In the genomic region with DNA sequence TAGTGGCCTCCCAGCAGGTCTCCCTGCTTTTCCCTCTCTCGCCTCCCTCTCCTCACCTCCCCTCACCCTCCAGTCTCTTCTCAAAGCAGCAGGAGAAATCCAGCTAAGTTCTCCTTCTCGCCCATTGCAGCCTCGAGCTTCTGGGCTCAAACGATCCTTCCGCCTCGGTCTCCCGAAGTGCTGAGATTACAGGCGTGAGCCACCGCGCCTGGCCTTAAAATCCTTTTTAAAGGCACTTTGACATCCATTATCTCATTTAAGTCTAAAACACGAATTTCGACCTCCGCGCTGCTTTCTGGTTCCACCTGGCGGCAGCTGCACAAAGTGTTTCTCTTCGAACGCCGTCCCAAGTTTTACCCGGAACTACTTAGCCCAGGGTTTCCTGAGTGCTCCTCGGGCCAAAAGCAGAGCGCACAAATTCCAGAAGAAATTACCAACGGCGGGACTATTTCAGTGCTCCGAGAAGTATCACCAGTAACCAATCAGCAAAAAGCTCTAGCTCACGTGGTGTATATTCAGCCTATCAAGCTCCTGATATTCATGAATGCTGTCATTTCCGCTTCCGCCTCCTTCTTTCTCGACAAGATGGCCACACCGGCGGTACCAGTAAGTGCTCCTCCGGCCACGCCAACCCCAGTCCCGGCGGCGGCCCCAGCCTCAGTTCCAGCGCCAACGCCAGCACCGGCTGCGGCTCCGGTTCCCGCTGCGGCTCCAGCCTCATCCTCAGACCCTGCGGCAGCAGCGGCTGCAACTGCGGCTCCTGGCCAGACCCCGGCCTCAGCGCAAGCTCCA, we compare ENCODE assay signal across 8 cellular contexts. TPM values are rescaled to one million over a fixed set of nuclear protein-coding genes. Genes with fewer than 3 reads are reported as not detected.
DNase-seq lines count a peak whose midpoint lies in the region; ATAC-seq and TF ChIP-seq lines count a peak whose summit lies in the region.

A gene with protein sequence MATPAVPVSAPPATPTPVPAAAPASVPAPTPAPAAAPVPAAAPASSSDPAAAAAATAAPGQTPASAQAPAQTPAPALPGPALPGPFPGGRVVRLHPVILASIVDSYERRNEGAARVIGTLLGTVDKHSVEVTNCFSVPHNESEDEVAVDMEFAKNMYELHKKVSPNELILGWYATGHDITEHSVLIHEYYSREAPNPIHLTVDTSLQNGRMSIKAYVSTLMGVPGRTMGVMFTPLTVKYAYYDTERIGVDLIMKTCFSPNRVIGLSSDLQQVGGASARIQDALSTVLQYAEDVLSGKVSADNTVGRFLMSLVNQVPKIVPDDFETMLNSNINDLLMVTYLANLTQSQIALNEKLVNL (plus strand): TSS at position 570 of the 792 bp plus-strand sequence. CDS start 16 bp downstream, at position 586.

- DNase-seq in DMS114 treated with DMSO at 0.1 percent for 48 hours (lab: John Stamatoyannopoulos, UW; ENCODE audit: unreplicated experiment) (peak; percentile 95), OCI-M1 (lab: John Stamatoyannopoulos, UW) (peak; percentile 99), activated T-cell treated with anti-CD3 and anti-CD28 coated beads for 24 hours (ENCODE audit: low read depth) (peak; percentile 89), epithelial cell of esophagus (ENCODE audit: low read depth) (peak; percentile 100)
- DNase-seq in stimulated activated CD8-positive, alpha-beta memory T cell treated with anti-CD3 and anti-CD28 coated beads, Interleukin-4, amount 100 ng/mL, for 1 hour (ENCODE audit: low read depth in 2 of 2, low spot score in 1 of 2), result peak; percentile 64 to 77

- peak within 1 kb of the TSS; percentile 88 to 94 (median 92) for H3K4me3 Mint-ChIP-seq in IgD-negative memory B cell

- no peaks in the 10 kb centered on the region for H3K9me3 ChIP-seq in mononuclear cell (ENCODE audit: low read depth, low read length)

- no peaks in the 10 kb centered on the region for H3K27me3 Mint-ChIP-seq in IgD-negative memory B cell

- H3K27me3 ChIP-seq in mononuclear cell (ENCODE audit: insufficient read depth, low read length), result no peaks in the 10 kb centered on the region

- ATAC-seq in GM21529 (IDR thresholded peaks at IDR 0.05; ENCODE audit: unreplicated experiment), result peak; percentile 96

- H3K4me1 ChIP-seq in mononuclear cell (ENCODE audit: insufficient read depth, low read length), result peaks cover 22% of the 10 kb centered on the region

- H3K36me3 Mint-ChIP-seq in IgD-negative memory B cell, result no peaks in the 10 kb centered on the region

- H3K4me3 ChIP-seq in epithelial cell of esophagus (ENCODE audit: low read length) (peak within 1 kb of the TSS; percentile 97), mononuclear cell (ENCODE audit: low read length) (peak within 1 kb of the TSS; percentile 67)

- H3K27ac Mint-ChIP-seq in IgD-negative memory B cell, result peak within 1 kb of the TSS; percentile 67 to 96 (median 95)

- TF ChIP-seq CTCF in epithelial cell of esophagus (IDR thresholded peaks at IDR 0.05; ENCODE audit: insufficient read depth, low read depth, low read length, missing control alignments), result peak; percentile 87

- H3K9me3 Mint-ChIP-seq in IgD-negative memory B cell, result no peaks in the 10 kb centered on the region

- peaks cover 15 to 37% (median 21%) of the 10 kb centered on the region in 3 donors for H3K4me1 Mint-ChIP-seq in IgD-negative memory B cell

RNA-seq across cellular contexts. Expression of the gene that starts here (rescaled TPM):
- polyA plus RNA-seq in IgD-negative memory B cell, result 431 TPM
- 417 TPM for total RNA-seq in mononuclear cell

Comparison
In these comparisons a context has a peak if more than half of its experiments do, and no peak if none do; other contexts are left out.
1. Peak in every context shown above with its lines: DNase-seq, ATAC-seq and H3K4me3 ChIP-seq.